ENCODE assay signal across 8 cellular contexts in genomic region chr2:219207884-219208740, GRCh38. TPM values are rescaled to one million over a fixed set of nuclear protein-coding genes. Genes with fewer than 3 reads are reported as not detected.
DNase-seq lines count a peak whose midpoint lies in the region; TF ChIP-seq lines count a peak whose summit lies in the region.

No MANE protein-coding gene starts in this region.

- peaks cover 19% of the 10 kb centered on the region for H3K36me3 ChIP-seq in fibroblast of lung (ENCODE audit: control insufficient read depth, insufficient read depth, low read length)
- H3K36me3 ChIP-seq in spleen, result peaks cover 0 to 50% (median 15%) of the 10 kb centered on the region in 6 donors

- H3K4me1 ChIP-seq in fibroblast of lung (ENCODE audit: control insufficient read depth, extremely low read depth, insufficient read depth, low read length) (peaks cover 16% of the 10 kb centered on the region), spleen (peaks cover 7 to 66% (median 35%) of the 10 kb centered on the region in 6 donors)

- TF ChIP-seq CTCF in fibroblast of lung (conservative IDR thresholded peaks at IDR 0.05 in 1 of 2, IDR thresholded peaks at IDR 0.05 in 1 of 2; ENCODE audit: low read depth in 1 of 2, low read length in 2 of 2) (no peak), spleen (IDR thresholded peaks at IDR 0.05 in 8 of 11, conservative IDR thresholded peaks at IDR 0.05 in 3 of 11) (no peak)

- peaks cover 2% of the 10 kb centered on the region for H3K79me2 ChIP-seq in fibroblast of lung (ENCODE audit: control insufficient read depth, insufficient read depth, low read length)

- H4K20me1 ChIP-seq in fibroblast of lung (ENCODE audit: control insufficient read depth, extremely low read depth, insufficient read depth, low read length), result no peaks in the 10 kb centered on the region

- no peak for TF ChIP-seq POLR2A in spleen (IDR thresholded peaks at IDR 0.05)

- in situ Hi-C loops in SK-MEL-5 (cut with HindIII; ENCODE audit: low pct_unique_long_range_greater_than_20kb, low sequenced_read_pairs), result no loop called here

- WGBS in spleen, 5 donors, result 63 to 78% (median 66%) methylated on average over 16 to 17 of the region's 17 CpGs

- no peak overlapping the region for H3K9ac ChIP-seq in fibroblast of lung (ENCODE audit: insufficient read depth, low read length)

- H3K4me3 ChIP-seq in fibroblast of lung (replicated peaks in 1 of 4; ENCODE audit: control extremely low read depth in 1 of 4, insufficient read depth in 1 of 4, low read depth in 3 of 4, low read length in 4 of 4), result peak overlapping the region; percentile 58 to 79 (median 72)
- H3K4me3 ChIP-seq in spleen, result peak overlapping the region in 4 of 8 donors; percentile 51 to 84 (median 59)

- H3K27me3 ChIP-seq in fibroblast of lung (ENCODE audit: control insufficient read depth, insufficient read depth, low read length) (peaks cover 2% of the 10 kb centered on the region), spleen (replicated peaks in 1 of 7) (no peaks in the 10 kb centered on the region)

- intact Hi-C loops in spleen (cut with DNase I; ENCODE audit: low total_unique reads), result loop anchor here (5.0 kb wide), 1 partner anchor 36 kb away; the partner anchor contains the start of gene SLC23A3

- H2AFZ ChIP-seq in fibroblast of lung (ENCODE audit: low read length), result no peak overlapping the region

- no peaks in the 10 kb centered on the region for H3K9me3 ChIP-seq in fibroblast of lung (ENCODE audit: control insufficient read depth, insufficient read depth, low read depth, low read length)
- H3K9me3 ChIP-seq in spleen, result no peaks in the 10 kb centered on the region

- H3K27ac ChIP-seq in fibroblast of lung (ENCODE audit: insufficient read depth, low read length) (peak overlapping the region; percentile 56), spleen (peak overlapping the region; percentile 93 to 98 (median 97))

- H3K4me2 ChIP-seq in fibroblast of lung (ENCODE audit: extremely low read depth, insufficient read depth, low read length), result peak overlapping the region; percentile 94

- peak; percentile 14 to 19 for DNase-seq in NCI-H2081 (lab: John Stamatoyannopoulos, UW)
- no peak for DNase-seq in NCI-H2081 treated with DMSO at 0.1 percent for 48 hours (lab: John Stamatoyannopoulos, UW)
- DNase-seq in SK-MEL-5 (ENCODE audit: low read depth, low spot score), result peak; percentile 22
- DNase-seq in fibroblast of lung (ENCODE audit: low read depth in 2 of 2), result peak; percentile 35 to 73
- DNase-seq in spleen, result peak; percentile 71
- DNase-seq in ureter (ENCODE audit: low spot score), result no peak
- no peak for DNase-seq in SIG-M5 (lab: John Stamatoyannopoulos, UW)
- DNase-seq in NOMO-1 (lab: John Stamatoyannopoulos, UW; ENCODE audit: unreplicated experiment in 2 of 2), result no peak

RNA-seq across cellular contexts. Expression of gene ZFAND2B, which starts 1.5 kb away (rescaled TPM):
- 10.9 and 16.2 TPM in 2 replicates for total RNA-seq in SK-MEL-5 (2014; rRNA removed; shearing (Covaris generic))
- 9.1 and 13.8 TPM in 2 replicates for polyA plus RNA-seq in SK-MEL-5 (2015; cell fraction: cytosol; rRNA removed)
- 41.2 and 54.4 TPM in 2 replicates for polyA plus RNA-seq in SK-MEL-5 (2015; cell fraction: nucleus; rRNA removed)
- total RNA-seq in fibroblast of lung (29.3 and 40.0 TPM in 2 replicates), spleen (10 to 100 TPM; 46.3 to 77.7 (median 49.8) TPM), ureter (28.7 TPM)
- polyA plus RNA-seq in fibroblast of lung (26.8 and 29.9 TPM in 2 replicates), spleen (10 to 100 TPM; 39.4 to 63.6 (median 55.0) TPM)
- 22.3 and 35.3 TPM in 2 replicates for polyA plus RNA-seq in fibroblast of lung (2012)
- polyA minus RNA-seq in fibroblast of lung (ENCODE audit: low replicate concordance), result 40.2 and 53.9 TPM in 2 replicates

RNA-seq across cellular contexts. Expression of gene ABCB6, which starts 10.6 kb away (rescaled TPM):
- 43.7 and 50.7 TPM in 2 replicates for total RNA-seq in SK-MEL-5 (2014; rRNA removed; shearing (Covaris generic))
- 31.1 and 38.0 TPM in 2 replicates for polyA plus RNA-seq in SK-MEL-5 (2015; cell fraction: cytosol; rRNA removed)
- polyA plus RNA-seq in SK-MEL-5 (2015; cell fraction: nucleus; rRNA removed), result 196 and 206 TPM in 2 replicates
- 47.0 and 49.5 TPM in 2 replicates for total RNA-seq in fibroblast of lung
- 12.5 and 14.7 TPM in 2 replicates for polyA plus RNA-seq in fibroblast of lung
- 17.6 and 19.2 TPM in 2 replicates for polyA plus RNA-seq in fibroblast of lung (2012)
- polyA minus RNA-seq in fibroblast of lung (ENCODE audit: low replicate concordance), result 43.7 and 48.5 TPM in 2 replicates
- total RNA-seq in spleen, result 10 to 100 TPM in 5 of 7 donors, 1 to 10 TPM in 2; 8.4 to 19.5 (median 11.4) TPM
- polyA plus RNA-seq in spleen, result 10 to 100 TPM; 15.9 to 28.7 (median 28.0) TPM
- total RNA-seq in ureter, result 36.1 TPM

RNA-seq across cellular contexts. Expression of gene ATG9A, which starts 21.3 kb away (rescaled TPM):
- total RNA-seq in SK-MEL-5 (2014; rRNA removed; shearing (Covaris generic)), result 36.7 and 45.7 TPM in 2 replicates
- 84.4 and 97.1 TPM in 2 replicates for polyA plus RNA-seq in SK-MEL-5 (2015; cell fraction: cytosol; rRNA removed)
- 57.7 and 59.7 TPM in 2 replicates for polyA plus RNA-seq in SK-MEL-5 (2015; cell fraction: nucleus; rRNA removed)
- total RNA-seq in fibroblast of lung (27.2 and 47.2 TPM in 2 replicates), spleen (10 to 100 TPM; 34.7 to 68.2 (median 47.2) TPM), ureter (31.6 TPM)
- polyA plus RNA-seq in fibroblast of lung (64.5 and 68.2 TPM in 2 replicates), spleen (10 to 100 TPM in 2 of 3 donors, 1 to 10 TPM in 1; 9.4 to 13.8 (median 12.6) TPM)
- 44.7 and 51.3 TPM in 2 replicates for polyA plus RNA-seq in fibroblast of lung (2012)
- 253 and 268 TPM in 2 replicates for polyA minus RNA-seq in fibroblast of lung (ENCODE audit: low replicate concordance)

RNA-seq across cellular contexts. Expression of gene ANKZF1, which starts 21.5 kb away (rescaled TPM):
- total RNA-seq in SK-MEL-5 (2014; rRNA removed; shearing (Covaris generic)), result 43.5 and 43.6 TPM in 2 replicates
- 12.6 and 15.3 TPM in 2 replicates for polyA plus RNA-seq in SK-MEL-5 (2015; cell fraction: cytosol; rRNA removed)
- 277 and 369 TPM in 2 replicates for polyA plus RNA-seq in SK-MEL-5 (2015; cell fraction: nucleus; rRNA removed)
- total RNA-seq in fibroblast of lung (28.8 and 32.7 TPM in 2 replicates), spleen (100 to 1,000 TPM in 1 of 7 donors, 10 to 100 TPM in 6; 68.3 to 141 (median 74.0) TPM), ureter (73.1 TPM)
- polyA plus RNA-seq in fibroblast of lung (9.9 and 13.2 TPM in 2 replicates), spleen (10 to 100 TPM; 30.5 to 70.2 (median 54.7) TPM)
- 8.2 and 11.4 TPM in 2 replicates for polyA plus RNA-seq in fibroblast of lung (2012)
- 5.1 and 7.7 TPM in 2 replicates for polyA minus RNA-seq in fibroblast of lung (ENCODE audit: low replicate concordance)

RNA-seq across cellular contexts. Expression of gene RETREG2, which starts 30.0 kb away (rescaled TPM):
- total RNA-seq in SK-MEL-5 (2014; rRNA removed; shearing (Covaris generic)), result 104 and 124 TPM in 2 replicates
- 127 and 158 TPM in 2 replicates for polyA plus RNA-seq in SK-MEL-5 (2015; cell fraction: cytosol; rRNA removed)
- polyA plus RNA-seq in SK-MEL-5 (2015; cell fraction: nucleus; rRNA removed), result 117 and 125 TPM in 2 replicates
- 88.7 and 95.3 TPM in 2 replicates for total RNA-seq in fibroblast of lung
- polyA plus RNA-seq in fibroblast of lung, result 64.6 and 89.5 TPM in 2 replicates
- 52.1 and 70.1 TPM in 2 replicates for polyA plus RNA-seq in fibroblast of lung (2012)
- polyA minus RNA-seq in fibroblast of lung (ENCODE audit: low replicate concordance), result 165 and 177 TPM in 2 replicates
- 100 to 1,000 TPM in 2 of 7 donors, 10 to 100 TPM in 5; 51.5 to 101 (median 76.3) TPM for total RNA-seq in spleen
- polyA plus RNA-seq in spleen, result 10 to 100 TPM; 30.0 to 47.2 (median 32.8) TPM
- 79.6 TPM for total RNA-seq in ureter

Comparison
In these comparisons a context has a peak if more than half of its experiments do, and no peak if none do; other contexts are left out.
1. DNase-seq: peak in NCI-H2081 (2 of 2), SK-MEL-5 (single experiment), fibroblast of lung (2 of 2) and spleen (single experiment); none in NCI-H2081 treated with DMSO at 0.1 percent for 48 hours (single experiment), ureter (single experiment), SIG-M5 (single experiment) and NOMO-1 (0 of 2).